Comparison of ENCODE assay signal across 10 cellular contexts in the genomic region with DNA sequence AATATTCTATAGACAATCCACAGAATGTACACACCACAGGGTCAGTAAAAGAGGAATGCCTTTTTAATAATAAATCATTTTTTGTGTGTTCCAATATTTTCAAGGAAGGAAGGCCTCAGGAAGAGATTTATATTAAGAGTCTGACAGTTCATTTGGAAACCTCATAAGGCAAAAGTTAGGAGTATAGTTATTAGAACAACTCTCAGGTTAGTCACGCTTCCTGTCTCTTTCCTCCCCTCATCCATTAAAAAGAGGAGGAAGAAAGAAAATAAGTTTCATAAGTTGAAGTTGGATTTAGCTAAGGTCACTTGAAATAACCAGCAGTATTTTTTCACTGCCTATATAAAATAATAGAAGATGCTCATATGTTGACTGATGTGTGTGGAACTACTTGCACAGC.
"Had no signal": no experiment of that assay in that cellular context is flagged by ENCODE, and none has a peak within 500 bp of the region (broad histone marks: within the 10 kb centered on the region; RNA-seq: fewer than 3 reads in every experiment).

No MANE protein-coding gene starts in this region.

- H3K27ac Mint-ChIP-seq: GM23338 had no signal

- H3K4me2 ChIP-seq: GM23338 had no signal

- H3K4me3 Mint-ChIP-seq: GM23338, H9 had no signal

- ATAC-seq: GM23338, K562 had no signal

- H2AFZ ChIP-seq: GM23338 had no signal

- H3K27ac ChIP-seq: HL-60 had no signal

- H3K4me3 ChIP-seq: GM23338, K562 had no signal

- DNase-seq: H9, HCEC 1CT, IMR-90, KG1 had no signal

- H3K9me3 Mint-ChIP-seq: GM23338, H9 had no signal

- FAIRE-seq: H1, H54, HTR-8/SVneo, K562 had no signal
